ENCODE assay signal across 1 cellular context in genomic region chr2:70248810-70249438, GRCh38.
A peak's percentile ranks its signal among the peaks of the same experiment; 100 is the strongest.
TF ChIP-seq lines count a peak whose summit lies in the region.

No MANE protein-coding gene starts in this region.

TF ChIP-seq in HEK293, 187 proteins besides CTCF, POLR2A, EP300 and RAD21 (continued from another document and continues in another):
- TF ChIP-seq ZNF10 (tag by site-specific recombination; IDR thresholded peaks at IDR 0.05) (no peak), ZNF324 (tag by site-specific recombination; IDR thresholded peaks at IDR 0.05) (0 out of 2 replicates have a peak, but pooled peaks have one; percentile 40), REPIN1 (tag by site-specific recombination; IDR thresholded peaks at IDR 0.05; ENCODE audit: low read depth) (no peak), ZNF580 (tag by site-specific recombination; IDR thresholded peaks at IDR 0.05) (peak; percentile 19; the same call in 1 of the 2 replicates), ZNF184 (tag by site-specific recombination; IDR thresholded peaks at IDR 0.05) (peak; percentile 50; the same call in 1 of the 2 replicates), FEZF1 (tag by site-specific recombination; IDR thresholded peaks at IDR 0.05) (no peak), GLI4 (tag by site-specific recombination; IDR thresholded peaks at IDR 0.05) (no peak), ZNF629 (tag by site-specific recombination; IDR thresholded peaks at IDR 0.05) (peak; percentile 11; the same call in 1 of the 2 replicates), ZSCAN30 (tag by site-specific recombination; IDR thresholded peaks at IDR 0.05) (peak; percentile 79), ZNF514 (tag by site-specific recombination; IDR thresholded peaks at IDR 0.05) (no peak), ZNF354C (tag by site-specific recombination; IDR thresholded peaks at IDR 0.05; ENCODE audit: borderline replicate concordance, low read depth) (no peak), ZNF658 (tag by site-specific recombination; IDR thresholded peaks at IDR 0.05) (no peak), ZIC2 (tag by site-specific recombination; IDR thresholded peaks at IDR 0.05) (no peak), ZNF157 (tag by site-specific recombination; IDR thresholded peaks at IDR 0.05) (no peak), HIC1 (tag by site-specific recombination; IDR thresholded peaks at IDR 0.05) (no peak), ZNF596 (tag by site-specific recombination; IDR thresholded peaks at IDR 0.05) (no peak), KLF9 (tag by site-specific recombination; IDR thresholded peaks at IDR 0.05; ENCODE audit: low read depth) (no peak), ZSCAN5A (tag by site-specific recombination; IDR thresholded peaks at IDR 0.05) (no peak), ZNF677 (tag by site-specific recombination; IDR thresholded peaks at IDR 0.05) (no peak), ZNF768 (tag by site-specific recombination; IDR thresholded peaks at IDR 0.05) (no peak), ZNF660 (tag by site-specific recombination; IDR thresholded peaks at IDR 0.05) (peak; percentile 38), ZNF311 (tag by site-specific recombination; IDR thresholded peaks at IDR 0.05; ENCODE audit: borderline replicate concordance) (no peak), MYNN (tag by site-specific recombination; IDR thresholded peaks at IDR 0.05; ENCODE audit: borderline replicate concordance) (no peak), ZNF555 (tag by site-specific recombination; conservative IDR thresholded peaks at IDR 0.05) (no peak), ZNF610 (tag by site-specific recombination; IDR thresholded peaks at IDR 0.05; ENCODE audit: borderline replicate concordance) (no peak; the same call in 1 of the 2 replicates), ATF2 (tag by site-specific recombination; IDR thresholded peaks at IDR 0.05; ENCODE audit: low read depth) (no peak), ZNF146 (tag by site-specific recombination; IDR thresholded peaks at IDR 0.05) (peak; percentile 30; the same call in 1 of the 2 replicates), ELK4 (IDR thresholded peaks at IDR 0.05; ENCODE audit: borderline replicate concordance, low read depth, low read length) (no peak), ZNF624 (tag by site-specific recombination; IDR thresholded peaks at IDR 0.05) (no peak), ZNF169 (tag by site-specific recombination; IDR thresholded peaks at IDR 0.05) (no peak), ZNF366 (tag by site-specific recombination; conservative IDR thresholded peaks at IDR 0.05) (peak; percentile 54; the same call in 1 of the 2 replicates), IKZF3 (tag by site-specific recombination; IDR thresholded peaks at IDR 0.05) (no peak), ZBTB10 (tag by site-specific recombination; IDR thresholded peaks at IDR 0.05) (no peak), ZNF585B (tag by site-specific recombination; IDR thresholded peaks at IDR 0.05) (no peak), ZSCAN18 (tag by site-specific recombination; IDR thresholded peaks at IDR 0.05) (peak; percentile 49; the same call in 1 of the 2 replicates), ZNF560 (tag by site-specific recombination; IDR thresholded peaks at IDR 0.05; ENCODE audit: borderline replicate concordance) (no peak), HOXA7 (CRISPR knock-in tag; IDR thresholded peaks at IDR 0.05; ENCODE audit: borderline replicate concordance) (no peak), OSR2 (tag by site-specific recombination; IDR thresholded peaks at IDR 0.05) (no peak), SALL2 (tag by site-specific recombination; IDR thresholded peaks at IDR 0.05; ENCODE audit: borderline replicate concordance) (no peak), ZNF513 (tag by site-specific recombination; IDR thresholded peaks at IDR 0.05) (no peak), ZNF645 (tag by site-specific recombination; IDR thresholded peaks at IDR 0.05) (no peak), ZNF18 (tag by site-specific recombination; IDR thresholded peaks at IDR 0.05) (no peak), ZNF623 (tag by site-specific recombination; IDR thresholded peaks at IDR 0.05) (no peak; the same call in 1 of the 2 replicates), ZNF132 (tag by site-specific recombination; IDR thresholded peaks at IDR 0.05; ENCODE audit: borderline replicate concordance) (no peak), ZFP41 (tag by site-specific recombination; IDR thresholded peaks at IDR 0.05; ENCODE audit: borderline replicate concordance) (no peak), ZNF362 (tag by site-specific recombination; IDR thresholded peaks at IDR 0.05) (peak; percentile 90), BCL6B (tag by site-specific recombination; IDR thresholded peaks at IDR 0.05) (no peak), ZNF426 (tag by site-specific recombination; IDR thresholded peaks at IDR 0.05) (no peak)
